1 cellular context compared by ENCODE assay signal in genomic region chr7:21850531-21851285, GRCh38.
TF ChIP-seq lines count a peak whose summit lies in the region.

No MANE protein-coding gene starts in this region.

TF ChIP-seq in IMR-90, 13 proteins besides CTCF, POLR2A, EP300 and RAD21 (continued from another document):
- TF ChIP-seq BHLHE40 (IDR thresholded peaks at IDR 0.05; ENCODE audit: low read depth, low read length) (no peak), MXI1 (IDR thresholded peaks at IDR 0.05; ENCODE audit: borderline replicate concordance, low read depth, low read length) (no peak), MAFK (IDR thresholded peaks at IDR 0.05; ENCODE audit: low read depth, low read length) (no peak), USF2 (IDR thresholded peaks at IDR 0.05; ENCODE audit: low read depth, low read length) (no peak), NFE2L2 (IDR thresholded peaks at IDR 0.05; ENCODE audit: low read depth, low read length) (no peak), SMC3 (IDR thresholded peaks at IDR 0.05; ENCODE audit: low read depth, low read length) (no peak), RFX5 (IDR thresholded peaks at IDR 0.05; ENCODE audit: low read depth, low read length) (no peak), FOS (IDR thresholded peaks at IDR 0.05; ENCODE audit: low read depth, low read length) (no peak), RCOR1 (IDR thresholded peaks at IDR 0.05; ENCODE audit: insufficient replicate concordance, low read length) (no peak), CEBPB (IDR thresholded peaks at IDR 0.05; ENCODE audit: low read depth, low read length) (no peak)
